ENCODE assay signal across 8 cellular contexts in the genomic region with DNA sequence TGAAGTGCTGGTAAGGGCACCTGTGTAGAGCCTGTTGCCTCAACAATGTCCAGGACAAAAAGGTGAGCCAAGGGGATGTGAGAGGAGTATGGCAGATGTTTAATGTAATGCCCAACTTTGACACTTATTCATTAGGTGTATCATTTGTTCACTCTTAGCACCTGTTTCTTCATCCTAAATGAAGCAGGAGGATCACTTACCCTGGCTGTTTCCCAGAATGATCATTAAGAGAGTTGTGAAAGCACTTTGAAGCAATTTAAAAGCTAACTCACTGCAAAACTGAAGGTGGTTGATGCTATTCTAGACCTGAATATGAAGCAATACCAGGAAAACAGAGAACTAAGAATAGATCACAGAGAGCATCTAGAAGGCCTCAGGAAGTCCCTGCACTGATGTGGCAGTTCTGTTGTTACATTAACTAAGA. TPM values are rescaled to one million over a fixed set of nuclear protein-coding genes. Genes with fewer than 3 reads are reported as not detected.
DNase-seq lines count a peak whose midpoint lies in the region; ATAC-seq, FAIRE-seq and TF ChIP-seq lines count a peak whose summit lies in the region.

No MANE protein-coding gene starts in this region.

- POLR2A ChIA-PET in GM12878 (lab: Charles Lee) = no interaction called here

- TF ChIP-seq POLR2A in GM12878 (IDR thresholded peaks at IDR 0.05; ENCODE audit: low read depth, low read length) = no peak

- H3K27me3 ChIP-seq in GM12878 (replicated peaks in 1 of 2; ENCODE audit: control insufficient read depth in 2 of 2, insufficient read depth in 2 of 2, low read length in 1 of 2) = no peaks in the 10 kb centered on the region
- no peaks in the 10 kb centered on the region for H3K27me3 ChIP-seq in neuronal stem cell (ENCODE audit: control insufficient read depth in 3 of 3, insufficient read depth in 3 of 3, low read depth in 1 of 3, low read length in 3 of 3)

- BruUV-seq in GM12878 (replicated peaks; lab: Mats Ljungman, UMichigan) = no TSS peak

- H3K4ac ChIP-seq in neuronal stem cell (ENCODE audit: low read length) = no peak overlapping the region

- H3K9ac ChIP-seq in GM12878 (ENCODE audit: control insufficient read depth, insufficient read depth, low read length) = no peak overlapping the region
- no peak overlapping the region for H3K9ac ChIP-seq in neuronal stem cell (ENCODE audit: low read depth, low read length, poor library complexity)

- ATAC-seq in GM18508 (IDR thresholded peaks at IDR 0.05; ENCODE audit: insufficient read depth, unreplicated experiment) (peak; percentile 47), GM21447 (IDR thresholded peaks at IDR 0.05; ENCODE audit: unreplicated experiment) (peak; percentile 86), HG03460 (IDR thresholded peaks at IDR 0.05; ENCODE audit: unreplicated experiment) (peak; percentile 84), GM12878 (peak; percentile 90)

- peak overlapping the region; percentile 48 for H3K27ac ChIP-seq in GM12878 (ENCODE audit: control insufficient read depth, insufficient read depth)
- H3K27ac ChIP-seq in neuronal stem cell (replicated peaks; ENCODE audit: low read length) = no peak overlapping the region

- DNase-seq in GM12878 (ENCODE audit: low read depth, low spot score) (peak; percentile 69), NCI-H128 (lab: John Stamatoyannopoulos, UW; ENCODE audit: unreplicated experiment) (no peak), COLO829 (ENCODE audit: low spot score) (no peak), NCI-H2227 (lab: John Stamatoyannopoulos, UW; ENCODE audit: unreplicated experiment) (no peak), neuronal stem cell (ENCODE audit: low spot score) (no peak)

- no peaks in the 10 kb centered on the region for H4K20me1 ChIP-seq in GM12878 (ENCODE audit: control insufficient read depth, insufficient read depth)

- H4K8ac ChIP-seq in neuronal stem cell (ENCODE audit: low read depth, low read length) = no peak overlapping the region

- RAD21 ChIA-PET in GM12878 (lab: Charles Lee; ENCODE audit: unreplicated experiment) = interaction anchor here (1.0 to 1.9 kb wide), 5 partner anchors 10 to 431 kb away, joined by 3 to 9 read pairs (median 3); no protein-coding TSS in a partner anchor

- no peak overlapping the region for H2BK5ac ChIP-seq in neuronal stem cell (ENCODE audit: low read length)

- peak overlapping the region; percentile 2; the same call in 1 of the 2 replicates for H3K4me3 ChIP-seq in GM12878
- no peak overlapping the region for H3K4me3 ChIP-seq in neuronal stem cell (ENCODE audit: low read length in 2 of 2)

- no peak overlapping the region for H2AK5ac ChIP-seq in neuronal stem cell (ENCODE audit: low read depth, low read length)

- TF ChIP-seq RAD21 in GM12878 (IDR thresholded peaks at IDR 0.05; ENCODE audit: insufficient read depth, low read depth, low read length) = no peak

- H3K4me1 ChIP-seq in GM12878 (ENCODE audit: control insufficient read depth, insufficient read depth, low read length) = peaks cover 30% of the 10 kb centered on the region
- peaks cover 0 to 3% of the 10 kb centered on the region in 2 donors for H3K4me1 ChIP-seq in neuronal stem cell (ENCODE audit: control insufficient read depth in 2 of 2, insufficient read depth in 1 of 2, low read depth in 1 of 2, low read length in 2 of 2)

- no peaks in the 10 kb centered on the region for H3K36me3 ChIP-seq in GM12878 (ENCODE audit: control insufficient read depth in 2 of 2, insufficient read depth in 2 of 2, low read length in 1 of 2)
- H3K36me3 ChIP-seq in neuronal stem cell (replicated peaks in 1 of 2; ENCODE audit: control insufficient read depth in 2 of 2, insufficient read depth in 2 of 2, low read length in 2 of 2) = no peaks in the 10 kb centered on the region

- FAIRE-seq in GM12878 (lab: Jason Lieb, UNC) = peak; percentile 38

- no peaks in the 10 kb centered on the region for H3K79me2 ChIP-seq in GM12878 (ENCODE audit: control insufficient read depth, insufficient read depth, low read length)

- H2BK120ac ChIP-seq in neuronal stem cell (ENCODE audit: low read depth, low read length) = no peak overlapping the region

- H3K9me3 ChIP-seq in GM12878 (replicated peaks; ENCODE audit: control insufficient read depth, insufficient read depth, low read length) (no peaks in the 10 kb centered on the region; the same call in 1 of the 3 replicates), neuronal stem cell (replicated peaks in 1 of 2; ENCODE audit: control insufficient read depth in 2 of 2, insufficient read depth in 1 of 2, low read depth in 1 of 2, low read length in 2 of 2) (no peaks in the 10 kb centered on the region)

- CTCF ChIA-PET in GM12878 (lab: Yijun Ruan, JAX) = interaction anchor here (0.8 to 1.9 kb wide), 3 partner anchors 70 to 168 kb away, joined by 3 to 5 read pairs (median 4); no protein-coding TSS in a partner anchor

- no peak for TF ChIP-seq CTCF in GM12878 (IDR thresholded peaks at IDR 0.05 in 2 of 3, conservative IDR thresholded peaks at IDR 0.05 in 1 of 3; ENCODE audit: control insufficient read depth in 2 of 3, extremely low read depth in 1 of 3, insufficient read depth in 1 of 3, low read depth in 3 of 3, low read length in 3 of 3)

- H3K79me1 ChIP-seq in neuronal stem cell (ENCODE audit: low read depth, low read length) = no peaks in the 10 kb centered on the region

- no peak overlapping the region for H4K91ac ChIP-seq in neuronal stem cell (ENCODE audit: low read depth, low read length, poor library complexity)

- TF ChIP-seq EP300 in GM12878 (IDR thresholded peaks at IDR 0.05; ENCODE audit: borderline replicate concordance in 1 of 2, control insufficient read depth in 1 of 2, low read depth in 2 of 2, low read length in 2 of 2) = peak; percentile 26 to 44; a peak in 1 of 4 replicates

- in situ Hi-C loops in GM12878 (cut with MboI) = no loop called here

- no peak overlapping the region for H2AFZ ChIP-seq in GM12878 (ENCODE audit: control insufficient read depth, low read depth, low read length)
- H2AFZ ChIP-seq in neuronal stem cell (ENCODE audit: low read length) = no peak overlapping the region

- H3K4me2 ChIP-seq in GM12878 (ENCODE audit: control insufficient read depth, insufficient read depth) (peak overlapping the region; percentile 74), neuronal stem cell (ENCODE audit: insufficient read depth, low read length, poor library complexity, severe bottlenecking) (no peak overlapping the region)

- H3K23ac ChIP-seq in neuronal stem cell (ENCODE audit: low read depth, low read length, poor library complexity) = no peak overlapping the region

- SMC1A ChIA-PET in GM12878 (lab: Charles Lee; ENCODE audit: uncharacterized antibody, unreplicated experiment) = interaction anchor here (0.6 to 2.1 kb wide), 6 partner anchors 26 to 630 kb away, joined by 3 to 7 read pairs (median 4); no protein-coding TSS in a partner anchor

- no peak overlapping the region for H2BK15ac ChIP-seq in neuronal stem cell (ENCODE audit: low read length)

- intact Hi-C loops in GM12878 (cut with micrococcal nuclease; ENCODE audit: unreplicated experiment) = loop anchor here (2.0 to 10.0 kb wide), 4 partner anchors 71 to 168 kb away; partner anchors contain the start of gene IFT57

- no peak overlapping the region for H3K14ac ChIP-seq in neuronal stem cell (ENCODE audit: low read length)

- H2BK12ac ChIP-seq in neuronal stem cell (ENCODE audit: low read length) = no peak overlapping the region

- no peak overlapping the region for H3K18ac ChIP-seq in neuronal stem cell (ENCODE audit: low read length)

TF ChIP-seq in GM12878, 131 proteins besides CTCF, POLR2A, EP300 and RAD21 (continues in another document):
- TF ChIP-seq JUNB (IDR thresholded peaks at IDR 0.05) = peak; percentile 77
- no peak for TF ChIP-seq PAX8 (IDR thresholded peaks at IDR 0.05)
- no peak for TF ChIP-seq ZBTB11 (CRISPR knock-in tag; IDR thresholded peaks at IDR 0.05)

RNA-seq across cellular contexts. Expression of gene HHLA2, which starts 3.4 kb away (rescaled TPM):
- total RNA-seq in GM12878 (2013; cell fraction: nucleolus; rRNA removed) = 4.8 and 6.2 TPM in 2 replicates
- total RNA-seq in GM12878 (2014; rRNA removed) = 0.11 and 0.16 TPM in 2 replicates
- 0.31 and 0.37 TPM in 2 replicates for total RNA-seq in GM12878 (2014; rRNA removed; fragmentation: Illumina TruSeq; extraction: Trizol)
- 0.11 and 0.18 TPM in 2 replicates for total RNA-seq in GM12878 (2021)
- polyA plus RNA-seq in GM12878 (2011; ENCODE audit: low read depth) = 0.42 TPM
- polyA plus RNA-seq in GM12878 (2011; rRNA removed) = 1.3 and 1.6 TPM in 2 replicates
- 0.22 and 0.32 TPM in 2 replicates for polyA plus RNA-seq in GM12878 (2011; cell fraction: cytosol; rRNA removed)
- polyA plus RNA-seq in GM12878 (2011; cell fraction: nucleus; rRNA removed) = 1.7 and 2.8 TPM in 2 replicates
- 0.45 and 1.1 TPM in 2 replicates for polyA plus RNA-seq in GM12878 (2012)
- polyA plus RNA-seq in GM12878 (2014; fragmentation: Illumina TruSeq; extraction: Trizol) = 0.28 and 0.52 TPM in 2 replicates
- under 1 TPM in 1 of 2 experiments, not detected in 1; 0.27 TPM for polyA plus RNA-seq in GM12878 (2014; fragmentation: Nextera tagmentation; extraction: Ambion mirVana)
- 0.16 and 0.32 TPM in 2 replicates for polyA plus RNA-seq in GM12878 (2014; rRNA removed)
- under 1 TPM; 0.23 to 0.54 TPM for polyA plus RNA-seq in GM12878 (2016; fragmentation: Nextera tagmentation; extraction: Ambion mirVana)
- polyA minus RNA-seq in GM12878 (2011; rRNA and poly(A)+ RNA removed) = 0.21 and 0.66 TPM in 2 replicates
- not detected in 2 replicates for polyA minus RNA-seq in GM12878 (2011; cell fraction: cytosol; rRNA and poly(A)+ RNA removed)
- 0.48 TPM in 2 replicates for polyA minus RNA-seq in GM12878 (2011; cell fraction: nucleus; rRNA and poly(A)+ RNA removed)
- not detected for polyA plus RNA-seq in neuronal stem cell (2013, experiment 1 of 2)
- 0.01 TPM for polyA plus RNA-seq in neuronal stem cell (2013, experiment 2 of 2)
